ENCODE assay signal across 18 cellular contexts in the genomic region with DNA sequence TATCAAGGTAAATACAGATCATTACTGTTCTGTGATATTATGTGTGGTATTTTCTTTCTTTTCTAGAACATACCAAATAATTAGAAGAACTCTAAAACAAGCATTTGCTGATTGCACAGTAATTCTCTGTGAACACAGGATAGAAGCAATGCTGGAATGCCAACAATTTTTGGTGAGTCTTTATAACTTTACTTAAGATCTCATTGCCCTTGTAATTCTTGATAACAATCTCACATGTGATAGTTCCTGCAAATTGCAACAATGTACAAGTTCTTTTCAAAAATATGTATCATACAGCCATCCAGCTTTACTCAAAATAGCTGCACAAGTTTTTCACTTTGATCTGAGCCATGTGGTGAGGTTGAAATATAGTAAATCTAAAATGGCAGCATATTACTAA.
DNase-seq lines count a peak whose midpoint lies in the region; FAIRE-seq and TF ChIP-seq lines count a peak whose summit lies in the region.
"Had no signal": no experiment of that assay in that cellular context is flagged by ENCODE, and none has a peak within 500 bp of the region (broad histone marks: within the 10 kb centered on the region; RNA-seq: fewer than 3 reads in every experiment).

No MANE protein-coding gene starts in this region.

- H3K4me2 ChIP-seq in astrocyte (ENCODE audit: low read length) (no peak overlapping the region), smooth muscle cell (peak overlapping the region; percentile 6)
- H3K4me2 ChIP-seq: BLaER1 had no signal

- H2AFZ ChIP-seq in astrocyte (ENCODE audit: low read depth, low read length) (no peak overlapping the region), smooth muscle cell (ENCODE audit: low read depth) (no peak overlapping the region)

- H3F3A ChIP-seq in smooth muscle cell (ENCODE audit: low read depth): no peaks in the 10 kb centered on the region

- DNase-seq in EH (ENCODE audit: low read depth) (peak; percentile 25), astrocyte (ENCODE audit: low read depth) (peak; percentile 25), fibroblast of villous mesenchyme (ENCODE audit: low read depth) (peak; percentile 49), smooth muscle cell (lab: John Stamatoyannopoulos, UW; ENCODE audit: unreplicated experiment) (no peak), Ammon's horn (ENCODE audit: low spot score) (no peak), middle frontal gyrus (ENCODE audit: extremely low spot score, low spot score) (no peak), OCI-M2 (lab: John Stamatoyannopoulos, UW; ENCODE audit: unreplicated experiment) (no peak)
- DNase-seq: CD8-positive, alpha-beta memory T cell; DMS 273 treated with DMSO at 0.1 percent for 48 hours; KG1; MM.1S; NCI-H1105; NCI-H187 treated with DMSO at 0.1 percent for 48 hours; NCI-H446 treated with DMSO at 0.1 percent for 48 hours; NCI-H82; SIG-M5 had no signal

- H3K9ac ChIP-seq in astrocyte (ENCODE audit: low read length) (no peak overlapping the region), smooth muscle cell (ENCODE audit: low read depth) (no peak overlapping the region)
- H3K9ac ChIP-seq: BLaER1 had no signal

- H3K27me3 Mint-ChIP-seq in astrocyte (ENCODE audit: low read depth, unreplicated experiment): no peaks in the 10 kb centered on the region
- H3K27me3 Mint-ChIP-seq: CD8-positive, alpha-beta memory T cell had no signal

- H3K27me3 ChIP-seq in astrocyte (ENCODE audit: insufficient read depth, low read length): no peaks in the 10 kb centered on the region
- H3K27me3 ChIP-seq in smooth muscle cell (ENCODE audit: low read depth): no peaks in the 10 kb centered on the region
- H3K27me3 ChIP-seq: BLaER1 had no signal

- TF ChIP-seq CTCF in astrocyte (IDR thresholded peaks at IDR 0.05; ENCODE audit: insufficient read depth, low read depth, low read length): no peak
- TF ChIP-seq CTCF in fibroblast of villous mesenchyme (IDR thresholded peaks at IDR 0.05; ENCODE audit: insufficient read depth, low read depth, low read length): no peak
- no peak for TF ChIP-seq CTCF in smooth muscle cell (IDR thresholded peaks at IDR 0.05; ENCODE audit: borderline replicate concordance, insufficient read depth, poor library complexity, severe bottlenecking)

- peaks cover 35% of the 10 kb centered on the region for H3K4me1 Mint-ChIP-seq in astrocyte (ENCODE audit: low read depth, unreplicated experiment)
- H3K4me1 Mint-ChIP-seq: CD8-positive, alpha-beta memory T cell had no signal

- no peaks in the 10 kb centered on the region for H3K9me3 Mint-ChIP-seq in astrocyte (ENCODE audit: unreplicated experiment)

- H3K4me3 Mint-ChIP-seq in astrocyte (ENCODE audit: unreplicated experiment): no peak overlapping the region
- H3K4me3 Mint-ChIP-seq: CD8-positive, alpha-beta memory T cell had no signal

- no peaks in the 10 kb centered on the region for H3K79me2 ChIP-seq in astrocyte (ENCODE audit: insufficient read depth, low read length)
- no peaks in the 10 kb centered on the region for H3K79me2 ChIP-seq in smooth muscle cell (ENCODE audit: low read depth)

- no peaks in the 10 kb centered on the region for H3K36me3 ChIP-seq in astrocyte (ENCODE audit: insufficient read depth, low read length)
- H3K36me3 ChIP-seq in smooth muscle cell (ENCODE audit: low read depth): no peaks in the 10 kb centered on the region
- H3K36me3 ChIP-seq: BLaER1 had no signal

- H3K4me1 ChIP-seq in astrocyte (ENCODE audit: insufficient read depth, low read length) (peaks cover 19% of the 10 kb centered on the region), smooth muscle cell (ENCODE audit: low read depth) (no peaks in the 10 kb centered on the region)
- H3K4me1 ChIP-seq: BLaER1 had no signal

- H3K9me3 ChIP-seq in astrocyte (ENCODE audit: insufficient read depth, low read depth, low read length) (no peaks in the 10 kb centered on the region), smooth muscle cell (replicated peaks; ENCODE audit: low read depth) (no peaks in the 10 kb centered on the region)
- H3K9me3 ChIP-seq: BLaER1 had no signal

- H3K27ac Mint-ChIP-seq in astrocyte (ENCODE audit: unreplicated experiment): peak overlapping the region; percentile 92
- H3K27ac Mint-ChIP-seq: CD8-positive, alpha-beta memory T cell had no signal

- H3K27ac ChIP-seq in astrocyte (ENCODE audit: low read depth, low read length) (no peak overlapping the region), smooth muscle cell (ENCODE audit: low read depth) (peak overlapping the region; percentile 77)
- H3K27ac ChIP-seq: BLaER1 had no signal

- no peaks in the 10 kb centered on the region for H3K36me3 Mint-ChIP-seq in astrocyte (ENCODE audit: low read depth, unreplicated experiment)
- H3K36me3 Mint-ChIP-seq: CD8-positive, alpha-beta memory T cell had no signal

- no peak for FAIRE-seq in astrocyte (lab: Jason Lieb, UNC)
- FAIRE-seq: H54 had no signal

- H3K4me3 ChIP-seq in astrocyte (ENCODE audit: insufficient read depth, low read depth, low read length) (no peak overlapping the region), fibroblast of villous mesenchyme (ENCODE audit: low read depth, low read length) (no peak overlapping the region), smooth muscle cell (no peak overlapping the region)
- H3K4me3 ChIP-seq: BLaER1 had no signal

- H4K20me1 ChIP-seq in astrocyte (ENCODE audit: insufficient read depth, low read length) (no peaks in the 10 kb centered on the region), smooth muscle cell (ENCODE audit: low read depth) (no peaks in the 10 kb centered on the region)
- H4K20me1 ChIP-seq: BLaER1 had no signal

Comparison
In these comparisons a context has a peak if more than half of its experiments do, and no peak if none do; other contexts are left out.
1. DNase-seq: peak in EH (single experiment), astrocyte (single experiment) and fibroblast of villous mesenchyme (single experiment); none in smooth muscle cell (single experiment), Ammon's horn (single experiment), middle frontal gyrus (single experiment) and OCI-M2 (single experiment).